Comparison of ENCODE assay signal across 10 cellular contexts in genomic region chr4:147586637-147587036, GRCh38. TPM values are rescaled to one million over a fixed set of nuclear protein-coding genes. Genes with fewer than 3 reads are reported as not detected.
DNase-seq lines count a peak whose midpoint lies in the region; ATAC-seq and TF ChIP-seq lines count a peak whose summit lies in the region.
"Had no signal": no experiment of that assay in that cellular context is flagged by ENCODE, and none has a peak within 500 bp of the region (broad histone marks: within the 10 kb centered on the region; RNA-seq: fewer than 3 reads in every experiment).

No MANE protein-coding gene starts in this region.

- no peak for DNase-seq in SW480 (ENCODE audit: low spot score)
- no peak for DNase-seq in stimulated activated naive CD8-positive, alpha-beta T cell treated with anti-CD3 and anti-CD28 coated beads, Interleukin-15, amount 100 ng/mL, for 72 hours
- DNase-seq in GM03348 (ENCODE audit: low spot score): no peak
- DNase-seq in progenitor cell of endocrine pancreas (ENCODE audit: low spot score, unreplicated experiment): no peak
- DNase-seq: CD4-positive, CD25-positive, alpha-beta regulatory T cell; MM.1S had no signal

- no peak for TF ChIP-seq CTCF in nephron (IDR thresholded peaks at IDR 0.05; ENCODE audit: unreplicated experiment in 3 of 3)
- no peak for TF ChIP-seq CTCF in progenitor cell of endocrine pancreas (IDR thresholded peaks at IDR 0.05; ENCODE audit: unreplicated experiment)

- H3K4me1 Mint-ChIP-seq in nephron: peaks cover 33% of the 10 kb centered on the region
- no peaks in the 10 kb centered on the region for H3K4me1 Mint-ChIP-seq in stimulated activated naive CD8-positive, alpha-beta T cell treated with anti-CD3 and anti-CD28 coated beads, Interleukin-15, amount 100 ng/mL, for 72 hours
- peaks cover 8% of the 10 kb centered on the region for H3K4me1 Mint-ChIP-seq in progenitor cell of endocrine pancreas (ENCODE audit: low read depth)

- ATAC-seq in GM18868 (IDR thresholded peaks at IDR 0.05; ENCODE audit: unreplicated experiment) (peak; percentile 94), GM21825 (IDR thresholded peaks at IDR 0.05; ENCODE audit: unreplicated experiment) (peak; percentile 65), HG03432 (IDR thresholded peaks at IDR 0.05; ENCODE audit: unreplicated experiment) (peak; percentile 93)
- no peak for ATAC-seq in stimulated activated naive CD8-positive, alpha-beta T cell treated with anti-CD3 and anti-CD28 coated beads, Interleukin-15, amount 100 ng/mL, for 72 hours

- H3K27ac Mint-ChIP-seq in nephron (peak overlapping the region in 2 of 3 experiments; percentile 40 to 61), progenitor cell of endocrine pancreas (no peak overlapping the region)
- H3K27ac Mint-ChIP-seq in stimulated activated naive CD8-positive, alpha-beta T cell treated with anti-CD3 and anti-CD28 coated beads, Interleukin-15, amount 100 ng/mL, for 72 hours: no peak overlapping the region
- H3K27ac Mint-ChIP-seq: CD4-positive, CD25-positive, alpha-beta regulatory T cell had no signal

- H3K36me3 Mint-ChIP-seq in nephron (ENCODE audit: low read depth): peaks cover 11% of the 10 kb centered on the region
- no peaks in the 10 kb centered on the region for H3K36me3 Mint-ChIP-seq in progenitor cell of endocrine pancreas (ENCODE audit: insufficient read depth)
- H3K36me3 Mint-ChIP-seq: CD4-positive, CD25-positive, alpha-beta regulatory T cell had no signal

- H3K27me3 Mint-ChIP-seq in nephron (ENCODE audit: low read depth) (no peaks in the 10 kb centered on the region), progenitor cell of endocrine pancreas (no peaks in the 10 kb centered on the region)
- no peaks in the 10 kb centered on the region for H3K27me3 Mint-ChIP-seq in stimulated activated naive CD8-positive, alpha-beta T cell treated with anti-CD3 and anti-CD28 coated beads, Interleukin-15, amount 100 ng/mL, for 72 hours

- H3K9me3 Mint-ChIP-seq in nephron: peaks cover 10% of the 10 kb centered on the region
- no peaks in the 10 kb centered on the region for H3K9me3 Mint-ChIP-seq in stimulated activated naive CD8-positive, alpha-beta T cell treated with anti-CD3 and anti-CD28 coated beads, Interleukin-15, amount 100 ng/mL, for 72 hours
- H3K9me3 Mint-ChIP-seq in progenitor cell of endocrine pancreas (ENCODE audit: low read depth): peaks cover 2% of the 10 kb centered on the region

- H3K4me3 Mint-ChIP-seq in nephron: no peak overlapping the region
- no peak overlapping the region for H3K4me3 Mint-ChIP-seq in stimulated activated naive CD8-positive, alpha-beta T cell treated with anti-CD3 and anti-CD28 coated beads, Interleukin-15, amount 100 ng/mL, for 72 hours
- H3K4me3 Mint-ChIP-seq in progenitor cell of endocrine pancreas (ENCODE audit: low read depth): no peak overlapping the region
- H3K4me3 Mint-ChIP-seq: CD4-positive, CD25-positive, alpha-beta regulatory T cell had no signal

RNA-seq across cellular contexts. Expression of gene TMEM184C, which starts 30.6 kb away (rescaled TPM):
- 45.9 and 49.8 TPM in 2 replicates for total RNA-seq in progenitor cell of endocrine pancreas

Comparison
In these comparisons a context has a peak if more than half of its experiments do, and no peak if none do; other contexts are left out.
1. H3K27ac Mint-ChIP-seq: peak in nephron (2 of 3); none in stimulated activated naive CD8-positive, alpha-beta T cell treated with anti-CD3 and anti-CD28 coated beads, Interleukin-15, amount 100 ng/mL, for 72 hours (0 of 2) and progenitor cell of endocrine pancreas (single experiment).